6 cellular contexts compared by ENCODE assay signal in the genomic region with DNA sequence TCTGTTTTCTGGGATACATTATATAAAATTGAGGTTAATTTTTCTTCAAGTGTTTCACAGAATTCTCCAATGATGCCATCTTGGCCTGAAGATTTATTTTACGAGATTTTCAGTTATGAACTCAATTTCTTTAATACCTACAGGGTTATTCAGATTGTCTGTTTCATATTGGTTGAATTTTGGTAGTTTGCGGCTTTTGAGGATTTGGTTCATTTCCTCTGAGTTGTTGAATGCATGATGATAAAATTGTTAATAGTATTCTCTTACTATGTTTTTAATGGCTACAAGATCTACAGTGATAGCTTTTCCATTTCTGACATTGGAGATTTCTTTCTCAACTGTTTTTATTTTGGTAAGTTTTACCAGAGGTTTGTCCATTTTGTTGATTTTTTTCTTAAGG.
"Had no signal": no experiment of that assay in that cellular context is flagged by ENCODE, and none has a peak within 500 bp of the region (broad histone marks: within the 10 kb centered on the region; RNA-seq: fewer than 3 reads in every experiment).

No MANE protein-coding gene starts in this region.

- H3K36me3 Mint-ChIP-seq: IgD-negative memory B cell had no signal

- H3K27ac Mint-ChIP-seq: IgD-negative memory B cell had no signal

- H3K27me3 Mint-ChIP-seq: IgD-negative memory B cell had no signal

- ATAC-seq: HepG2, K562 had no signal

- H3K4me1 Mint-ChIP-seq: IgD-negative memory B cell had no signal

- H3K4me3 Mint-ChIP-seq: IgD-negative memory B cell had no signal

- DNase-seq: IMR-90, KBM-7, KG1 had no signal
